Comparison of ENCODE assay signal across 37 cellular contexts in the genomic region with DNA sequence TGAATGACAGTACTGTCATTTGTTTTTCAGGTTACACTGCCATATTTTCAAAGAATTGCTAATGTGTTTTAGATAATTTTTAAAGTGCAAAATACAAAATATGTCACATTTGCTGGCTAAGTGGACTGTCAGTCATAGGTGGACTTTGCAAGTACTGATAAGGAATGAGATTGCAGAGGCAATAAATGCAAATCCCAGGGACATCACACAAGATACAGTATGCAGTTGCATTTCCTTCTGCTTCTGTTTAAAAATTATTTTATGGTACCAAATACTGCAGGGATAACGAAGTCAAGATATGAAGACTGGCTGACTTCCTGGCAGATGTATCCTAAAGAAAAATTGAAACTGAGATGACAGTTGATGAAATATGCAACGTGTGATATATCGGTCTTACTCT.
DNase-seq lines count a peak whose midpoint lies in the region; ATAC-seq, FAIRE-seq and TF ChIP-seq lines count a peak whose summit lies in the region.
"Had no signal": no experiment of that assay in that cellular context is flagged by ENCODE, and none has a peak within 500 bp of the region (broad histone marks: within the 10 kb centered on the region; RNA-seq: fewer than 3 reads in every experiment).

No MANE protein-coding gene starts in this region.

- no peaks in the 10 kb centered on the region for H3K27me3 ChIP-seq in foreskin keratinocyte
- no peaks in the 10 kb centered on the region for H3K27me3 ChIP-seq in small intestine (ENCODE audit: control insufficient read depth in 2 of 2, insufficient read depth in 2 of 2, low read length in 2 of 2)
- H3K27me3 ChIP-seq: BE2C; BLaER1; BLaER1 treated with 17β-estradiol and CSF1 and Interleukin-3, amounts not matched to agents 10 nM and 100 nM had no signal

- H3K36me3 ChIP-seq in mucosa of descending colon (ENCODE audit: low read depth) = no peaks in the 10 kb centered on the region
- no peaks in the 10 kb centered on the region for H3K36me3 ChIP-seq in small intestine (ENCODE audit: control insufficient read depth in 2 of 2, insufficient read depth in 2 of 2, low read length in 2 of 2)
- H3K36me3 ChIP-seq: BE2C; BLaER1; BLaER1 treated with 17β-estradiol and CSF1 and Interleukin-3, amounts not matched to agents 10 nM and 100 nM had no signal

- no peak overlapping the region for H3K27ac Mint-ChIP-seq in activated CD8-positive, alpha-beta T cell treated with anti-CD3 and anti-CD28 coated beads for 36 hours
- H3K27ac Mint-ChIP-seq in type B pancreatic cell = no peak overlapping the region
- H3K27ac Mint-ChIP-seq: B cell; CD14-positive monocyte; CD4-positive, alpha-beta memory T cell; CD4-positive, alpha-beta T cell; CD4-positive, CD25-positive, alpha-beta regulatory T cell; CD8-positive, alpha-beta memory T cell; CD8-positive, alpha-beta T cell had no signal

- H3K9me3 ChIP-seq in mucosa of descending colon = no peaks in the 10 kb centered on the region
- no peaks in the 10 kb centered on the region for H3K9me3 ChIP-seq in small intestine (ENCODE audit: control insufficient read depth, low read depth)
- H3K9me3 ChIP-seq: A549; BE2C; BLaER1; BLaER1 treated with 17β-estradiol and CSF1 and Interleukin-3, amounts not matched to agents 10 nM and 100 nM; Caco-2 had no signal

- no peak for TF ChIP-seq CTCF in foreskin keratinocyte (conservative IDR thresholded peaks at IDR 0.05)
- TF ChIP-seq CTCF in mucosa of descending colon (IDR thresholded peaks at IDR 0.05) = no peak
- TF ChIP-seq CTCF in activated CD8-positive, alpha-beta T cell treated with anti-CD3 and anti-CD28 coated beads for 36 hours (IDR thresholded peaks at IDR 0.05) = no peak
- no peak for TF ChIP-seq CTCF in type B pancreatic cell (conservative IDR thresholded peaks at IDR 0.05)

- POLR2A ChIA-PET in activated CD8-positive, alpha-beta T cell treated with anti-CD3 and anti-CD28 coated beads for 36 hours (lab: Charles Lee) = no interaction called here

- no peaks in the 10 kb centered on the region for H3K36me3 Mint-ChIP-seq in activated CD8-positive, alpha-beta T cell treated with anti-CD3 and anti-CD28 coated beads for 36 hours (ENCODE audit: low read depth)
- H3K36me3 Mint-ChIP-seq in type B pancreatic cell = no peaks in the 10 kb centered on the region
- H3K36me3 Mint-ChIP-seq: CD14-positive monocyte; CD4-positive, alpha-beta memory T cell; CD4-positive, CD25-positive, alpha-beta regulatory T cell; CD8-positive, alpha-beta memory T cell; CD8-positive, alpha-beta T cell had no signal

- in situ Hi-C loops in G401 (cut with HindIII; ENCODE audit: low sequenced_read_pairs) = no loop called here

- CTCF ChIA-PET in activated CD8-positive, alpha-beta T cell treated with anti-CD3 and anti-CD28 coated beads for 36 hours (lab: Charles Lee) = no interaction called here

- FAIRE-seq in small intestine (lab: Jason Lieb, UNC) = no peak
- FAIRE-seq: A204.1, A549, D721Med had no signal

- intact Hi-C loops in left colon (cut with DNase I, micrococcal nuclease) (no loop called here), mucosa of descending colon (cut with DNase I, micrococcal nuclease) (no loop called here)
- intact Hi-C loops in activated CD8-positive, alpha-beta T cell treated with anti-CD3 and anti-CD28 coated beads for 36 hours (cut with micrococcal nuclease) = no loop called here

- H3K4me1 ChIP-seq in foreskin keratinocyte = peaks cover 7% of the 10 kb centered on the region
- H3K4me1 ChIP-seq in mucosa of descending colon (ENCODE audit: low read depth) = no peaks in the 10 kb centered on the region
- H3K4me1 ChIP-seq in small intestine (ENCODE audit: control insufficient read depth in 2 of 2, insufficient read depth in 1 of 2, low read depth in 1 of 2, low read length in 1 of 2) = peaks cover 0 to 3% of the 10 kb centered on the region in 2 donors
- H3K4me1 ChIP-seq: A549; BE2C; BLaER1; BLaER1 treated with 17β-estradiol and CSF1 and Interleukin-3, amounts not matched to agents 10 nM and 100 nM had no signal

- H3K27ac ChIP-seq in foreskin keratinocyte = peak overlapping the region; percentile 6
- no peak overlapping the region for H3K27ac ChIP-seq in small intestine (ENCODE audit: low read depth in 1 of 2, low read length in 1 of 2)
- H3K27ac ChIP-seq: 22Rv1; A549; BLaER1; BLaER1 treated with 17β-estradiol and CSF1 and Interleukin-3, amounts not matched to agents 10 nM and 100 nM; C4-2B had no signal

- H3K27me3 Mint-ChIP-seq in activated CD8-positive, alpha-beta T cell treated with anti-CD3 and anti-CD28 coated beads for 36 hours = no peaks in the 10 kb centered on the region
- no peaks in the 10 kb centered on the region for H3K27me3 Mint-ChIP-seq in type B pancreatic cell
- H3K27me3 Mint-ChIP-seq: B cell; CD4-positive, alpha-beta memory T cell; CD4-positive, alpha-beta T cell; CD4-positive, CD25-positive, alpha-beta regulatory T cell had no signal

- H3K4me3 Mint-ChIP-seq in activated CD8-positive, alpha-beta T cell treated with anti-CD3 and anti-CD28 coated beads for 36 hours = no peak overlapping the region
- H3K4me3 Mint-ChIP-seq in type B pancreatic cell = no peak overlapping the region
- H3K4me3 Mint-ChIP-seq: B cell; CD14-positive monocyte; CD4-positive, alpha-beta memory T cell; CD4-positive, alpha-beta T cell; CD8-positive, alpha-beta memory T cell; CD8-positive, alpha-beta T cell had no signal

- H3K4me3 ChIP-seq in mucosa of descending colon (no peak overlapping the region), small intestine (ENCODE audit: low read depth in 1 of 2, low read length in 2 of 2) (no peak overlapping the region)
- H3K4me3 ChIP-seq: A549; BLaER1; BLaER1 treated with 17β-estradiol and CSF1 and Interleukin-3, amounts not matched to agents 10 nM and 100 nM had no signal

- H3K4me1 Mint-ChIP-seq in activated CD8-positive, alpha-beta T cell treated with anti-CD3 and anti-CD28 coated beads for 36 hours (ENCODE audit: low read depth) = no peaks in the 10 kb centered on the region
- H3K4me1 Mint-ChIP-seq in type B pancreatic cell (ENCODE audit: unreplicated experiment) = no peaks in the 10 kb centered on the region
- H3K4me1 Mint-ChIP-seq: B cell; CD14-positive monocyte; CD4-positive, alpha-beta memory T cell; CD4-positive, CD25-positive, alpha-beta regulatory T cell; CD8-positive, alpha-beta memory T cell had no signal

- no peak for ATAC-seq in foreskin keratinocyte
- ATAC-seq in left colon = peak; percentile 97
- peak; percentile 93 for ATAC-seq in mucosa of descending colon
- ATAC-seq in activated CD8-positive, alpha-beta T cell treated with anti-CD3 and anti-CD28 coated beads for 36 hours = no peak
- ATAC-seq: A549; CD8-positive, alpha-beta T cell had no signal

- WGBS in small intestine, 3 donors = 17 to 55% (median 41%) methylated on average over 3 of the region's 3 CpGs

- H3K9me3 Mint-ChIP-seq in activated CD8-positive, alpha-beta T cell treated with anti-CD3 and anti-CD28 coated beads for 36 hours = no peaks in the 10 kb centered on the region
- no peaks in the 10 kb centered on the region for H3K9me3 Mint-ChIP-seq in type B pancreatic cell

- no peak for DNase-seq in foreskin keratinocyte
- no peak for DNase-seq in left colon
- no peak for DNase-seq in mucosa of descending colon
- peak; percentile 6 for DNase-seq in small intestine
- DNase-seq in iPS-NIHi7 (ENCODE audit: extremely low spot score) = no peak
- no peak for DNase-seq in activated CD8-positive, alpha-beta T cell treated with anti-CD3 and anti-CD28 coated beads for 36 hours
- DNase-seq in G401 (ENCODE audit: low spot score) = no peak
- DNase-seq in type B pancreatic cell (ENCODE audit: extremely low spot score, unreplicated experiment) = no peak
- DNase-seq: 8988T; ACHN; AML-193; BE2C; C1 segment of cervical spinal cord; Caco-2; Calu3; CD4-positive, alpha-beta memory T cell; CD4-positive, alpha-beta T cell; CD4-positive, CD25-positive, alpha-beta regulatory T cell; CD8-positive, alpha-beta memory T cell; CD8-positive, alpha-beta T cell; COR-L47; DMS 273 treated with DMSO at 0.1 percent for 48 hours; DMS153; DMS53; DMS79; DMS79 treated with DMSO at 0.1 percent for 48 hours; DND-41; EL had no signal

Comparison
In these comparisons a context has a peak if more than half of its experiments do, and no peak if none do; other contexts are left out.
1. ATAC-seq: peak in left colon (single experiment) and mucosa of descending colon (single experiment); none in foreskin keratinocyte (single experiment) and activated CD8-positive, alpha-beta T cell treated with anti-CD3 and anti-CD28 coated beads for 36 hours (single experiment).